In the genomic region with DNA sequence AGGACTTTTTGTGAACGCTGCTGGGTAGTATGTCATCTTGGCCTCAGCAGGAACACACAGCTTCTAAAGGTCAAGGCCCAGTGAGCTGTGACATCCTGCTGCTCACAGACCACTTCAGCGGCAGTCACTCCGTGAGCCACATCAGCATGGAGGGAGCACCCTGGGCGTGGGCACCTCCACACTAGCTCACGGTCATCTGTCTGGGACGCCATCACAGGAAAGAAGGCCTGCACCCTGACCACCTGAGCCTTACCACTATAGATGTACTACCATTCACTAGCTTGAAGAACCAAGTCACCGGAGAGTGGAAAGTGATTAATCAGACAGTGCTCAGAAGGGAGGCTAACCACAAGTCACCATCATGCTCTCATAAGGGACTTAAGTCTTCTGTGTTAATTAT, we compare ENCODE assay signal across 11 cellular contexts. TPM values are rescaled to one million over a fixed set of nuclear protein-coding genes. Genes with fewer than 3 reads are reported as not detected.
DNase-seq lines count a peak whose midpoint lies in the region; ATAC-seq and TF ChIP-seq lines count a peak whose summit lies in the region.
"Had no signal": no experiment of that assay in that cellular context is flagged by ENCODE, and none has a peak within 500 bp of the region (broad histone marks: within the 10 kb centered on the region; RNA-seq: fewer than 3 reads in every experiment).

No MANE protein-coding gene starts in this region.

- H3K27me3 Mint-ChIP-seq in stimulated activated memory B cell treated with anti-CD40 and anti-IgM and Interleukin-4, amounts not matched to agents 10 μg/mL and 1 μg/mL and 100 μg/mL, for 72 hours = no peaks in the 10 kb centered on the region

- H3K36me3 ChIP-seq in adrenal gland (replicated peaks in 1 of 2) = peaks cover 0 to 10% of the 10 kb centered on the region in 2 donors

- ATAC-seq in HG02938 (IDR thresholded peaks at IDR 0.05; ENCODE audit: unreplicated experiment) (peak; percentile 28), HG03571 (IDR thresholded peaks at IDR 0.05; ENCODE audit: unreplicated experiment) (no peak)
- ATAC-seq in stimulated activated memory B cell treated with anti-CD40 and anti-IgM and Interleukin-4, amounts not matched to agents 10 μg/mL and 1 μg/mL and 100 μg/mL, for 72 hours = peak; percentile 48

- WGBS in adrenal gland, 4 donors = 38 to 53% (median 44%) methylated on average over 6 to 7 of the region's 7 CpGs

- TF ChIP-seq CTCF in GM12865 (IDR thresholded peaks at IDR 0.05; ENCODE audit: insufficient read depth, low read depth, low read length, missing control alignments) = no peak
- no peak for TF ChIP-seq CTCF in adrenal gland (IDR thresholded peaks at IDR 0.05)

- peak; percentile 74 for DNase-seq in GM12865 (ENCODE audit: low read depth)
- DNase-seq in adrenal gland = peak in 6 of 7 donors; percentile 30 to 75 (median 64)
- no peak for DNase-seq in effector CD4-positive, alpha-beta T cell
- DNase-seq in stimulated activated naive CD4-positive, alpha-beta T cell (lab: John Stamatoyannopoulos, UW) = no peak
- DNase-seq: Calu3, midbrain, PC-9 had no signal

- peak overlapping the region; percentile 51 for H3K4me3 Mint-ChIP-seq in stimulated activated memory B cell treated with anti-CD40 and anti-IgM and Interleukin-4, amounts not matched to agents 10 μg/mL and 1 μg/mL and 100 μg/mL, for 72 hours

- peaks cover 34% of the 10 kb centered on the region for H3K36me3 Mint-ChIP-seq in stimulated activated memory B cell treated with anti-CD40 and anti-IgM and Interleukin-4, amounts not matched to agents 10 μg/mL and 1 μg/mL and 100 μg/mL, for 72 hours

- intact Hi-C loops in adrenal gland (cut with DNase I) = no loop called here

- peak in 1 of 2 donors; percentile 40 for TF ChIP-seq POLR2A in adrenal gland (IDR thresholded peaks at IDR 0.05)

- peaks cover 50% of the 10 kb centered on the region for H3K4me1 Mint-ChIP-seq in stimulated activated memory B cell treated with anti-CD40 and anti-IgM and Interleukin-4, amounts not matched to agents 10 μg/mL and 1 μg/mL and 100 μg/mL, for 72 hours

- peak overlapping the region; percentile 82 for H3K27ac Mint-ChIP-seq in stimulated activated memory B cell treated with anti-CD40 and anti-IgM and Interleukin-4, amounts not matched to agents 10 μg/mL and 1 μg/mL and 100 μg/mL, for 72 hours

- no peaks in the 10 kb centered on the region for H3K27me3 ChIP-seq in adrenal gland

- H3K4me3 ChIP-seq in GM12865 (ENCODE audit: low read depth, low read length) = peak overlapping the region; percentile 19; the same call in 1 of the 2 replicates
- no peak overlapping the region for H3K4me3 ChIP-seq in adrenal gland
- H3K4me3 ChIP-seq: PC-9 had no signal

- peaks cover 19 to 28% of the 10 kb centered on the region in 2 donors for H3K4me1 ChIP-seq in adrenal gland (replicated peaks in 1 of 2)

- peak overlapping the region in 1 of 5 donors; percentile 58 for H3K27ac ChIP-seq in adrenal gland
- H3K27ac ChIP-seq: KMS-11, PC-9 had no signal

- no peaks in the 10 kb centered on the region for H3K9me3 ChIP-seq in adrenal gland (replicated peaks in 1 of 3)

- no peaks in the 10 kb centered on the region for H3K9me3 Mint-ChIP-seq in stimulated activated memory B cell treated with anti-CD40 and anti-IgM and Interleukin-4, amounts not matched to agents 10 μg/mL and 1 μg/mL and 100 μg/mL, for 72 hours

RNA-seq across cellular contexts. Expression of gene AXIN1, which starts 3.3 kb away (rescaled TPM):
- 10 to 100 TPM; 13.7 to 22.4 (median 20.4) TPM for total RNA-seq in adrenal gland
- 10 to 100 TPM in 2 of 3 donors, 1 to 10 TPM in 1; 5.6 to 16.3 (median 13.8) TPM for polyA plus RNA-seq in adrenal gland

RNA-seq across cellular contexts. Expression of gene MRPL28, which starts 21.1 kb away (rescaled TPM):
- 100 to 1,000 TPM in 3 of 8 donors, 10 to 100 TPM in 5; 65.2 to 132 (median 81.4) TPM for total RNA-seq in adrenal gland
- 100 to 1,000 TPM in 2 of 3 donors, 10 to 100 TPM in 1; 42.9 to 155 (median 123) TPM for polyA plus RNA-seq in adrenal gland

RNA-seq across cellular contexts. Expression of gene PGAP6, which starts 32.6 kb away (rescaled TPM):
- 10 to 100 TPM; 31.7 to 66.7 (median 47.5) TPM for total RNA-seq in adrenal gland
- 10 to 100 TPM; 18.2 to 55.5 (median 39.0) TPM for polyA plus RNA-seq in adrenal gland

RNA-seq across cellular contexts. Expression of gene NME4, which starts 47.8 kb away (rescaled TPM):
- 100 to 1,000 TPM; 127 to 214 (median 157) TPM for total RNA-seq in adrenal gland
- polyA plus RNA-seq in adrenal gland = 100 to 1,000 TPM in 2 of 3 donors, 10 to 100 TPM in 1; 67.8 to 492 (median 347) TPM

RNA-seq across cellular contexts. Expression of gene DECR2, which starts 52.5 kb away (rescaled TPM):
- total RNA-seq in adrenal gland = 10 to 100 TPM; 29.6 to 65.5 (median 41.7) TPM
- polyA plus RNA-seq in adrenal gland = 100 to 1,000 TPM in 2 of 3 donors, 1 to 10 TPM in 1; 5.9 to 143 (median 105) TPM

Comparison
In these comparisons a context has a peak if more than half of its experiments do, and no peak if none do; other contexts are left out.
1. DNase-seq: peak in GM12865 (single experiment) and adrenal gland (6 of 7); none in effector CD4-positive, alpha-beta T cell (single experiment) and stimulated activated naive CD4-positive, alpha-beta T cell (0 of 6).